ENCODE assay signal across 8 cellular contexts in genomic region chr17:38296834-38297517, GRCh38. TPM values are rescaled to one million over a fixed set of nuclear protein-coding genes. Genes with fewer than 3 reads are reported as not detected.
DNase-seq lines count a peak whose midpoint lies in the region; ATAC-seq and TF ChIP-seq lines count a peak whose summit lies in the region.
"Not testable (repeated sequence)": the region's sequence is repeated elsewhere in the genome, so short reads cannot be mapped to it uniquely, and the experiment has no call there.

Gene MRPL45 (plus strand): TSS chr17:38297168. CDS start chr17:38297184, 16 bp downstream.

- not testable (repeated sequence) for H2AFZ ChIP-seq in H9 (ENCODE audit: low read length)

- H3K9me3 Mint-ChIP-seq in H9, natural killer cell: not testable (repeated sequence)

- H3K4me2 ChIP-seq in H9 (ENCODE audit: insufficient read depth, insufficient read length, low read length): peak within 1 kb of the TSS; percentile 62

- H3K27ac Mint-ChIP-seq in H9 (peak within 1 kb of the TSS; percentile 98 to 100 (median 100)), natural killer cell (peak within 1 kb of the TSS; percentile 92)

- not testable (repeated sequence) for H3K14ac ChIP-seq in H9 (ENCODE audit: insufficient read depth, low read length)

- peak within 1 kb of the TSS; percentile 98 for H3K4me3 Mint-ChIP-seq in H9
- peak within 1 kb of the TSS; percentile 93 for H3K4me3 Mint-ChIP-seq in natural killer cell

- not testable (repeated sequence) for H3K79me1 ChIP-seq in H9 (ENCODE audit: insufficient read depth, low read depth, low read length, poor library complexity, severe bottlenecking)

- H2BK20ac ChIP-seq in H9 (ENCODE audit: low read depth, low read length, poor library complexity, severe bottlenecking): not testable (repeated sequence)

- not testable (repeated sequence) for H4K20me1 ChIP-seq in H9 (ENCODE audit: control insufficient read depth, insufficient read depth, insufficient read length)

- intact Hi-C loops in natural killer cell (cut with micrococcal nuclease): not testable (repeated sequence)

- H3K27me3 ChIP-seq in H9 (ENCODE audit: insufficient read depth, low read length): not testable (repeated sequence)

- H3K23ac ChIP-seq in H9 (ENCODE audit: insufficient read length, low read depth, low read length): not testable (repeated sequence)

- H3K56ac ChIP-seq in H9 (ENCODE audit: insufficient read length, low read depth, low read length): not testable (repeated sequence)

- H3K9me3 ChIP-seq in H9 (ENCODE audit: control insufficient read depth, low read depth, low read length): not testable (repeated sequence)

- H3T11ph ChIP-seq in H9 (ENCODE audit: low read length): not testable (repeated sequence)

- peak within 1 kb of the TSS; percentile 81 for H4K5ac ChIP-seq in H9 (ENCODE audit: insufficient read length, low read depth, low read length)

- peaks cover 2 to 15% (median 4%) of the 10 kb centered on the region in 3 experiments; a peak in 6 of 7 replicates for H3K36me3 Mint-ChIP-seq in H9 (ENCODE audit: insufficient read depth in 1 of 3, low read depth in 3 of 3)
- H3K36me3 Mint-ChIP-seq in natural killer cell: not testable (repeated sequence)

- H3K27ac ChIP-seq in H9 (ENCODE audit: insufficient read length, low read depth, low read length): not testable (repeated sequence)

- H3K18ac ChIP-seq in H9 (ENCODE audit: insufficient read length, low read depth, low read length): not testable (repeated sequence)

- ATAC-seq in natural killer cell: peak; percentile 91 to 97 (median 93)

- not testable (repeated sequence) for H3K4me1 Mint-ChIP-seq in H9
- H3K4me1 Mint-ChIP-seq in natural killer cell: peaks cover 7 to 11% of the 10 kb centered on the region in 2 donors

- no CpG with 5 or more reads among the region's 48 CpGs for WGBS in H9 (ENCODE audit: extremely low coverage, insufficient read length, low lambda C conversion rate)

- not testable (repeated sequence) for TF ChIP-seq CTCF in H9 (conservative IDR thresholded peaks at IDR 0.05); natural killer cell (IDR thresholded peaks at IDR 0.05)

- peak; percentile 99 for DNase-seq in ELF-1 (ENCODE audit: low read depth, low spot score)
- DNase-seq in H9: peak; percentile 99
- peak; percentile 93 for DNase-seq in M059J (ENCODE audit: low read depth)
- DNase-seq in activated T-helper 9 cell treated with anti-CD3 and anti-CD28 coated beads, Interleukin-2, amount 50 U/mL, for 16 hours (ENCODE audit: low read depth): peak; percentile 95
- peak; percentile 95 for DNase-seq in fibroblast of peridontal ligament (ENCODE audit: extremely low read depth)
- peak; percentile 88 for DNase-seq in natural killer cell
- DNase-seq in stimulated activated naive CD4-positive, alpha-beta T cell (lab: John Stamatoyannopoulos, UW): peak; percentile 89 to 96 (median 94)

- not testable (repeated sequence) for H3K23me2 ChIP-seq in H9 (ENCODE audit: insufficient read length, low read depth, low read length, poor library complexity, severe bottlenecking)

- not testable (repeated sequence) for H4K91ac ChIP-seq in H9 (ENCODE audit: insufficient read length, low read depth, low read length)

- H3K27me3 Mint-ChIP-seq in H9 (ENCODE audit: low read depth); natural killer cell (ENCODE audit: low read depth in 2 of 2): not testable (repeated sequence)

- not testable (repeated sequence) for H2BK12ac ChIP-seq in H9 (ENCODE audit: insufficient read length, low read depth, low read length)

- H3K4me1 ChIP-seq in H9 (ENCODE audit: insufficient read depth, low read length): not testable (repeated sequence)

- H2AK5ac ChIP-seq in H9 (ENCODE audit: insufficient read length, low read length): not testable (repeated sequence)

- H3K4ac ChIP-seq in H9 (ENCODE audit: low read depth, low read length): not testable (repeated sequence)

- not testable (repeated sequence) for H2BK15ac ChIP-seq in H9 (ENCODE audit: low read depth, low read length)

- not testable (repeated sequence) for H2BK120ac ChIP-seq in H9 (ENCODE audit: low read depth, low read length, poor library complexity, severe bottlenecking)

- H2BK5ac ChIP-seq in H9 (ENCODE audit: insufficient read length, low read length): not testable (repeated sequence)

- H3K9ac ChIP-seq in H9 (ENCODE audit: extremely low read depth, insufficient read length, low read length): peak within 1 kb of the TSS; percentile 94

- H4K8ac ChIP-seq in H9 (replicated peaks; ENCODE audit: insufficient read length, low read depth, low read length): not testable (repeated sequence)

- TF ChIP-seq POLR2A in Raji (IDR thresholded peaks at IDR 0.05; ENCODE audit: insufficient read depth, low read depth, low read length): peak; percentile 62

- not testable (repeated sequence) for H3K79me2 ChIP-seq in H9 (ENCODE audit: insufficient read depth, low read length)

RNA-seq across cellular contexts. Expression of gene MRPL45, which starts in this region (rescaled TPM):
- 57.7 and 59.9 TPM in 2 replicates for total RNA-seq in H9 (2021)
- 43.1 and 48.5 TPM in 2 replicates for total RNA-seq in M059J (2014; rRNA removed; shearing (Covaris generic))
- total RNA-seq in natural killer cell: 10 to 100 TPM; 11.5 to 14.2 (median 12.6) TPM
